ENCODE assay signal across 9 cellular contexts in the genomic region with DNA sequence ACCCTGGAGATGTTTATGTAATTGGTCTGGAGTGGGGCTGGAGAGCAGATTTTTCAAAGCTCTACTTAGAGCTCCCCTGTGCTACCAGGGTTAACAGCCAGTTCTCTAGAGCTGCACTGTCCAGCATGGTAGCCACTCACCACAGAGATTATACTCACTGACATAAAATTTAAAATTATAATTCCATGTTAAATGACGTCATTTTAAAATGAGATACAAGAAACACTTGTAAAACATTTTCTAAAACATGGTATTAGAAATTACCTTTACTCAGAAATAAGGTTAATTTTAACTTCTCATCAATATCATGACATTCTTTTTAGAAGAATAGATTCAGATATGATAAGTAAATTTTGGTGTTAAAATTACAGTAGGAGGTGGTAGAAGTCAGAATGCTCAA.
"Had no signal": no experiment of that assay in that cellular context is flagged by ENCODE, and none has a peak within 500 bp of the region (broad histone marks: within the 10 kb centered on the region; RNA-seq: fewer than 3 reads in every experiment).

No MANE protein-coding gene starts in this region.

- H3K36me3 Mint-ChIP-seq: IgD-negative memory B cell had no signal

- H3K4me3 ChIP-seq: GM23338 had no signal

- H3K4me2 ChIP-seq: GM23338 had no signal

- FAIRE-seq: H1, H54, HTR-8/SVneo had no signal

- DNase-seq: H9, HCEC 1CT, HFFc6, KG1 had no signal

- ATAC-seq: GM23338 had no signal

- H3K4me1 Mint-ChIP-seq: IgD-negative memory B cell had no signal

- H3K4me3 Mint-ChIP-seq: GM23338, H9, HFFc6, IgD-negative memory B cell had no signal

- H2AFZ ChIP-seq: GM23338 had no signal

- H3K9me3 Mint-ChIP-seq: GM23338, H9, HFFc6, IgD-negative memory B cell had no signal

- H3K27me3 Mint-ChIP-seq: IgD-negative memory B cell had no signal

- H3K27ac Mint-ChIP-seq: GM23338, H9, HFFc6, IgD-negative memory B cell had no signal
